10 cellular contexts compared by ENCODE assay signal in the genomic region with DNA sequence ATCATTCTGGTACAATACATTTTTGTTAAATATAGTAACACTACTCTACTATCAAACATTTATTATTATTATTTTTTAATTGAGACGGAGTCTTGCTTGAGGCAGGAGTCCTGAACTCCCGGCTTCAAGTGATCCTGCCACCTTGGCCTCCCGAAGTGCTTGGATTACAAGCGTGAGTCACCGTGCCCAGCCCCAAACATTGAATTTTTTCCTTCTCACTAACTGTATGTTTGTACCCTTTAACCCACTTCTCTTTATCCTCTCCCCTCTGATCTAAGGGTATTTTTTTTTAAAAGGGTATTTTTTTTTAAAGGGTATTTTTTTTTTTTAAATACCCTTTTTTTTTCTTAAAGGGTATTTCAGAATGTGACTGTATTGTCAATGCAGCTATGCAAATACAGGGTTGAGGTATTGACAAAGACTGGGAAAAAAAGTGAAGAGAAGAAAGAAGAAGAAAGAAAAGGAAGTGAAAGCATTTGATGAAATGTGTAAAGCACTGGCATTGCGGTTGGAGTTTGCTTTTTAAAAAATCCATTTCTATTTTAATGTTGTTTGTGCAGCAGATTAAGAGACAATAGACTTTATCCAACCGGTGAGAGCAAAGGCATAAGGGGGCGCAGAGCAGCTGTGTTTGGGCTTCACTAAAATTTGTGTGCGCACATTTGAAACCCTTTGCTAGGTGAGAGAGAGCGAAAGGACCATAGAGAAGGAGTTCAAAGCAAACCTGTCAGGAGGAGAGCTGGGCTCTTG. TPM values are rescaled to one million over a fixed set of nuclear protein-coding genes. Genes with fewer than 3 reads are reported as not detected.
DNase-seq lines count a peak whose midpoint lies in the region; ATAC-seq and TF ChIP-seq lines count a peak whose summit lies in the region.
"Had no signal": no experiment of that assay in that cellular context is flagged by ENCODE, and none has a peak within 500 bp of the region (broad histone marks: within the 10 kb centered on the region; RNA-seq: fewer than 3 reads in every experiment).

No MANE protein-coding gene starts in this region.

- TF ChIP-seq CTCF in type B pancreatic cell (conservative IDR thresholded peaks at IDR 0.05): no peak

- H3K4me1 Mint-ChIP-seq in type B pancreatic cell (ENCODE audit: unreplicated experiment): peaks cover 4% of the 10 kb centered on the region
- H3K4me1 Mint-ChIP-seq: stimulated activated effector memory CD8-positive, alpha-beta T cell treated with anti-CD3 and anti-CD28 coated beads, Interleukin-12 subunit alpha, Interleukin-12 subunit beta, amount 100 ng/mL, for 72 hours had no signal

- peaks cover 5% of the 10 kb centered on the region for H3K9me3 Mint-ChIP-seq in type B pancreatic cell

- H3K27ac Mint-ChIP-seq in type B pancreatic cell: no peak overlapping the region
- H3K27ac Mint-ChIP-seq: stimulated activated effector memory CD8-positive, alpha-beta T cell treated with anti-CD3 and anti-CD28 coated beads, Interleukin-12 subunit alpha, Interleukin-12 subunit beta, amount 100 ng/mL, for 72 hours had no signal

- ATAC-seq in GM19372 (IDR thresholded peaks at IDR 0.05; ENCODE audit: low read depth, unreplicated experiment): peak; percentile 69
- peak; percentile 76 for ATAC-seq in HG03159 (IDR thresholded peaks at IDR 0.05; ENCODE audit: unreplicated experiment)
- no peak for ATAC-seq in left lobe of liver
- ATAC-seq in left colon: no peak
- ATAC-seq: stimulated activated effector memory CD8-positive, alpha-beta T cell treated with anti-CD3 and anti-CD28 coated beads, Interleukin-12 subunit alpha, Interleukin-12 subunit beta, amount 100 ng/mL, for 72 hours had no signal

- intact Hi-C loops in left colon (cut with DNase I, micrococcal nuclease): no loop called here

- H3K4me3 Mint-ChIP-seq in type B pancreatic cell: no peak overlapping the region
- H3K4me3 Mint-ChIP-seq: stimulated activated effector memory CD8-positive, alpha-beta T cell treated with anti-CD3 and anti-CD28 coated beads, Interleukin-12 subunit alpha, Interleukin-12 subunit beta, amount 100 ng/mL, for 72 hours had no signal

- peak; percentile 30 for DNase-seq in Ammon's horn (ENCODE audit: low spot score)
- DNase-seq in SIG-M5 (lab: John Stamatoyannopoulos, UW): peak; percentile 88
- DNase-seq in type B pancreatic cell (ENCODE audit: extremely low spot score, unreplicated experiment): no peak
- DNase-seq in left lobe of liver (ENCODE audit: low spot score): no peak
- DNase-seq in NCI-H2081 treated with DMSO at 0.1 percent for 48 hours (lab: John Stamatoyannopoulos, UW): no peak
- no peak for DNase-seq in left colon
- DNase-seq: NCI-H69 had no signal

- peaks cover 11% of the 10 kb centered on the region for H3K36me3 Mint-ChIP-seq in type B pancreatic cell
- H3K36me3 Mint-ChIP-seq: stimulated activated effector memory CD8-positive, alpha-beta T cell treated with anti-CD3 and anti-CD28 coated beads, Interleukin-12 subunit alpha, Interleukin-12 subunit beta, amount 100 ng/mL, for 72 hours had no signal

- H3K27me3 Mint-ChIP-seq in type B pancreatic cell: no peaks in the 10 kb centered on the region

RNA-seq across cellular contexts. Expression of a gene that starts 42.3 kb away (rescaled TPM):
- total RNA-seq in type B pancreatic cell (ENCODE audit: low replicate concordance) (10.7 and 24.8 TPM in 2 replicates), left lobe of liver (7.7 TPM), left colon (1 to 10 TPM; 8.4 to 9.1 TPM)

Comparison
In these comparisons a context has a peak if more than half of its experiments do, and no peak if none do; other contexts are left out.
1. DNase-seq: peak in Ammon's horn (single experiment) and SIG-M5 (single experiment); none in type B pancreatic cell (single experiment), left lobe of liver (single experiment), NCI-H2081 treated with DMSO at 0.1 percent for 48 hours (single experiment) and left colon (0 of 2).
2. ATAC-seq: peak in GM19372 (single experiment) and HG03159 (single experiment); none in left lobe of liver (single experiment) and left colon (single experiment).